In genomic region chr1:160419150-160419837, GRCh38 we compare ENCODE assay signal across 27 cellular contexts. TPM values are rescaled to one million over a fixed set of nuclear protein-coding genes. Genes with fewer than 3 reads are reported as not detected.
DNase-seq lines count a peak whose midpoint lies in the region; ATAC-seq and TF ChIP-seq lines count a peak whose summit lies in the region.
"Had no signal": no experiment of that assay in that cellular context is flagged by ENCODE, and none has a peak within 500 bp of the region (broad histone marks: within the 10 kb centered on the region; RNA-seq: fewer than 3 reads in every experiment).

No MANE protein-coding gene starts in this region.

- DNase-seq in activated CD4-positive, alpha-beta T cell treated with anti-CD3 and anti-CD28 coated beads, Interleukin-2, amount 10 ng/mL, durations not matched to agents 7 days and 5 days = no peak
- DNase-seq in activated CD4-positive, alpha-beta T cell treated with anti-CD3 and anti-CD28 coated beads for 4 hours = no peak
- DNase-seq in endothelial cell (ENCODE audit: low spot score) = no peak
- DNase-seq in neuronal stem cell (ENCODE audit: low spot score) = no peak
- no peak for DNase-seq in naive thymus-derived CD4-positive, alpha-beta T cell
- DNase-seq in GM19238 (ENCODE audit: insufficient read length, low spot score) = no peak
- no peak for DNase-seq in activated T-cell treated with anti-CD3 and anti-CD28 coated beads for 4 hours
- DNase-seq in spleen = no peak
- DNase-seq: CD8-positive, alpha-beta memory T cell; DMS79 treated with DMSO at 0.1 percent for 48 hours; GF-D8; GOT3; KG1; MG63; NCI-H1417; NCI-H1694; NCI-H2029 treated with DMSO at 0.1 percent for 48 hours; NCI-H2227 treated with DMSO at 0.1 percent for 48 hours; NCI-H526 treated with DMSO at 0.1 percent for 48 hours; PC-9; SJCRH30 had no signal

- peak overlapping the region; percentile 13 for H3K27ac Mint-ChIP-seq in activated CD4-positive, alpha-beta T cell treated with anti-CD3 and anti-CD28 coated beads, Interleukin-2, amount 10 ng/mL, durations not matched to agents 7 days and 5 days
- no peak overlapping the region for H3K27ac Mint-ChIP-seq in endothelial cell (ENCODE audit: unreplicated experiment)
- peak overlapping the region in 2 of 9 donors; percentile 28 to 87 for H3K27ac Mint-ChIP-seq in naive thymus-derived CD4-positive, alpha-beta T cell
- H3K27ac Mint-ChIP-seq: B cell had no signal

- H3K27ac ChIP-seq in neuronal stem cell (replicated peaks; ENCODE audit: low read length) = no peak overlapping the region
- no peak overlapping the region for H3K27ac ChIP-seq in naive thymus-derived CD4-positive, alpha-beta T cell (ENCODE audit: low read depth, low read length)
- H3K27ac ChIP-seq in spleen = no peak overlapping the region
- H3K27ac ChIP-seq: 22Rv1, C4-2B, PC-9, SJCRH30 had no signal

- no peaks in the 10 kb centered on the region for H3K9me3 Mint-ChIP-seq in activated CD4-positive, alpha-beta T cell treated with anti-CD3 and anti-CD28 coated beads, Interleukin-2, amount 10 ng/mL, durations not matched to agents 7 days and 5 days
- H3K9me3 Mint-ChIP-seq in endothelial cell (ENCODE audit: unreplicated experiment) = no peaks in the 10 kb centered on the region
- no peaks in the 10 kb centered on the region for H3K9me3 Mint-ChIP-seq in naive thymus-derived CD4-positive, alpha-beta T cell
- H3K9me3 Mint-ChIP-seq: CD8-positive, alpha-beta memory T cell had no signal

- H3K4ac ChIP-seq in neuronal stem cell (ENCODE audit: low read length) = no peak overlapping the region

- H2BK5ac ChIP-seq in neuronal stem cell (ENCODE audit: low read length) = no peak overlapping the region

- H2BK120ac ChIP-seq in neuronal stem cell (ENCODE audit: low read depth, low read length) = no peak overlapping the region

- intact Hi-C loops in naive thymus-derived CD4-positive, alpha-beta T cell (cut with micrococcal nuclease) = no loop called here
- intact Hi-C loops in spleen (cut with DNase I; ENCODE audit: low total_unique reads) = no loop called here

- no peaks in the 10 kb centered on the region for H3K27me3 Mint-ChIP-seq in activated CD4-positive, alpha-beta T cell treated with anti-CD3 and anti-CD28 coated beads, Interleukin-2, amount 10 ng/mL, durations not matched to agents 7 days and 5 days
- H3K27me3 Mint-ChIP-seq in endothelial cell (ENCODE audit: unreplicated experiment) = peaks cover 15% of the 10 kb centered on the region
- H3K27me3 Mint-ChIP-seq in naive thymus-derived CD4-positive, alpha-beta T cell = peaks cover 0 to 18% (median 0%) of the 10 kb centered on the region in 5 donors
- H3K27me3 Mint-ChIP-seq: B cell had no signal

- H3K27me3 ChIP-seq in neuronal stem cell (ENCODE audit: control insufficient read depth in 3 of 3, insufficient read depth in 3 of 3, low read depth in 1 of 3, low read length in 3 of 3) (no peaks in the 10 kb centered on the region), spleen (replicated peaks in 1 of 7) (no peaks in the 10 kb centered on the region)
- H3K27me3 ChIP-seq in naive thymus-derived CD4-positive, alpha-beta T cell (ENCODE audit: control insufficient read depth in 2 of 2, insufficient read depth in 2 of 2, low read length in 2 of 2) = no peaks in the 10 kb centered on the region
- H3K27me3 ChIP-seq: MG63, SJCRH30 had no signal

- H3K9me3 ChIP-seq in neuronal stem cell (replicated peaks in 1 of 2; ENCODE audit: control insufficient read depth in 2 of 2, insufficient read depth in 1 of 2, low read depth in 1 of 2, low read length in 2 of 2) (no peaks in the 10 kb centered on the region), spleen (no peaks in the 10 kb centered on the region)
- H3K9me3 ChIP-seq in naive thymus-derived CD4-positive, alpha-beta T cell (ENCODE audit: control insufficient read depth in 2 of 3, low read length in 3 of 3) = no peaks in the 10 kb centered on the region
- H3K9me3 ChIP-seq: HAP-1, MG63, SJCRH30 had no signal

- no peak for TF ChIP-seq CTCF in endothelial cell (IDR thresholded peaks at IDR 0.05; ENCODE audit: unreplicated experiment)
- no peak for TF ChIP-seq CTCF in spleen (IDR thresholded peaks at IDR 0.05 in 8 of 11, conservative IDR thresholded peaks at IDR 0.05 in 3 of 11)

- H3K18ac ChIP-seq in neuronal stem cell (ENCODE audit: low read length) = no peak overlapping the region

- no peak overlapping the region for H2AFZ ChIP-seq in neuronal stem cell (ENCODE audit: low read length)
- H2AFZ ChIP-seq: PC-9 had no signal

- no peak overlapping the region for H4K8ac ChIP-seq in neuronal stem cell (ENCODE audit: low read depth, low read length)

- H3K4me1 ChIP-seq in neuronal stem cell (ENCODE audit: control insufficient read depth in 2 of 2, insufficient read depth in 1 of 2, low read depth in 1 of 2, low read length in 2 of 2) (peaks cover 2 to 5% of the 10 kb centered on the region in 2 donors), spleen (no peaks in the 10 kb centered on the region)
- no peaks in the 10 kb centered on the region for H3K4me1 ChIP-seq in naive thymus-derived CD4-positive, alpha-beta T cell (ENCODE audit: control insufficient read depth in 2 of 2, insufficient read depth in 2 of 2, low read length in 2 of 2)
- H3K4me1 ChIP-seq: HAP-1, SJCRH30 had no signal

- no peaks in the 10 kb centered on the region for H3K36me3 Mint-ChIP-seq in activated CD4-positive, alpha-beta T cell treated with anti-CD3 and anti-CD28 coated beads, Interleukin-2, amount 10 ng/mL, durations not matched to agents 7 days and 5 days (ENCODE audit: low read depth)
- peaks cover 45% of the 10 kb centered on the region for H3K36me3 Mint-ChIP-seq in endothelial cell (ENCODE audit: low read depth, unreplicated experiment)
- no peaks in the 10 kb centered on the region for H3K36me3 Mint-ChIP-seq in naive thymus-derived CD4-positive, alpha-beta T cell
- H3K36me3 Mint-ChIP-seq: CD8-positive, alpha-beta memory T cell had no signal

- H3K36me3 ChIP-seq in neuronal stem cell (replicated peaks in 1 of 2; ENCODE audit: control insufficient read depth in 2 of 2, insufficient read depth in 2 of 2, low read length in 2 of 2) (peaks cover 65 to 100% of the 10 kb centered on the region in 2 donors), spleen (no peaks in the 10 kb centered on the region)
- no peaks in the 10 kb centered on the region for H3K36me3 ChIP-seq in naive thymus-derived CD4-positive, alpha-beta T cell (ENCODE audit: control insufficient read depth in 2 of 3, insufficient read depth in 3 of 3, low read length in 3 of 3)
- H3K36me3 ChIP-seq: MG63, SJCRH30 had no signal

- H3K4me2 ChIP-seq in neuronal stem cell (ENCODE audit: insufficient read depth, low read length, poor library complexity, severe bottlenecking) = no peak overlapping the region
- H3K4me2 ChIP-seq: PC-9 had no signal

- no peak overlapping the region for H3K4me3 Mint-ChIP-seq in activated CD4-positive, alpha-beta T cell treated with anti-CD3 and anti-CD28 coated beads, Interleukin-2, amount 10 ng/mL, durations not matched to agents 7 days and 5 days
- H3K4me3 Mint-ChIP-seq in endothelial cell (ENCODE audit: unreplicated experiment) = peak overlapping the region; percentile 65
- no peak overlapping the region for H3K4me3 Mint-ChIP-seq in naive thymus-derived CD4-positive, alpha-beta T cell
- H3K4me3 Mint-ChIP-seq: B cell; CD8-positive, alpha-beta memory T cell had no signal

- no peak for TF ChIP-seq POLR2A in spleen (IDR thresholded peaks at IDR 0.05)

- H3K9ac ChIP-seq in neuronal stem cell (ENCODE audit: low read depth, low read length, poor library complexity) = no peak overlapping the region

- CTCF ChIA-PET in activated CD4-positive, alpha-beta T cell treated with anti-CD3 and anti-CD28 coated beads, Interleukin-2, amount 10 ng/mL, durations not matched to agents 7 days and 5 days (lab: Charles Lee) = interaction anchor here (0.8 to 2.1 kb wide), 3 partner anchors 10 to 43 kb away, joined by 3 to 6 read pairs (median 5); no protein-coding TSS in a partner anchor
- CTCF ChIA-PET in naive thymus-derived CD4-positive, alpha-beta T cell (lab: Charles Lee) = no interaction called here

- H3K23ac ChIP-seq in neuronal stem cell (ENCODE audit: low read depth, low read length, poor library complexity) = peak overlapping the region; percentile 35

- no CpG with 5 or more reads among the region's 34 CpGs for WGBS in neuronal stem cell (ENCODE audit: extremely low coverage in 2 of 2, insufficient read length in 2 of 2, insufficient replicate concordance in 1 of 2), 2 donors
- 92 to 96% (median 95%) methylated on average over 34 of the region's 34 CpGs for WGBS in spleen, 5 donors

- H3K4me3 ChIP-seq in neuronal stem cell (ENCODE audit: low read length in 2 of 2) = peak overlapping the region in 1 of 2 donors; percentile 33
- no peak overlapping the region for H3K4me3 ChIP-seq in naive thymus-derived CD4-positive, alpha-beta T cell (ENCODE audit: low read length)
- no peak overlapping the region for H3K4me3 ChIP-seq in spleen
- H3K4me3 ChIP-seq: HAP-1, MG63, PC-9, SJCRH30 had no signal

- H2AK5ac ChIP-seq in neuronal stem cell (ENCODE audit: low read depth, low read length) = no peak overlapping the region

- no peak overlapping the region for H3K14ac ChIP-seq in neuronal stem cell (ENCODE audit: low read length)

- H4K91ac ChIP-seq in neuronal stem cell (ENCODE audit: low read depth, low read length, poor library complexity) = no peak overlapping the region

- no peaks in the 10 kb centered on the region for H3K4me1 Mint-ChIP-seq in activated CD4-positive, alpha-beta T cell treated with anti-CD3 and anti-CD28 coated beads, Interleukin-2, amount 10 ng/mL, durations not matched to agents 7 days and 5 days
- peaks cover 22% of the 10 kb centered on the region for H3K4me1 Mint-ChIP-seq in endothelial cell (ENCODE audit: unreplicated experiment)
- peaks cover 0 to 12% (median 0%) of the 10 kb centered on the region in 7 donors for H3K4me1 Mint-ChIP-seq in naive thymus-derived CD4-positive, alpha-beta T cell
- H3K4me1 Mint-ChIP-seq: B cell; CD8-positive, alpha-beta memory T cell had no signal

- H2BK15ac ChIP-seq in neuronal stem cell (ENCODE audit: low read length) = no peak overlapping the region

- H2BK12ac ChIP-seq in neuronal stem cell (ENCODE audit: low read length) = no peak overlapping the region

- H3K79me1 ChIP-seq in neuronal stem cell (ENCODE audit: low read depth, low read length) = peaks cover 22% of the 10 kb centered on the region

- POLR2A ChIA-PET in activated CD4-positive, alpha-beta T cell treated with anti-CD3 and anti-CD28 coated beads, Interleukin-2, amount 10 ng/mL, durations not matched to agents 7 days and 5 days (lab: Charles Lee) = no interaction called here
- POLR2A ChIA-PET in naive thymus-derived CD4-positive, alpha-beta T cell (lab: Charles Lee) = interaction anchor here (0.5 kb wide), 1 partner anchor 9 kb away, joined by 3 read pairs; no protein-coding TSS in a partner anchor

- ATAC-seq in naive thymus-derived CD4-positive, alpha-beta T cell = no peak
- ATAC-seq: Right ventricle myocardium inferior had no signal

RNA-seq across cellular contexts. Expression of gene VANGL2, which starts 18.9 kb away (rescaled TPM):
- under 1 TPM in 1 of 2 experiments, not detected in 1; 0.04 TPM for total RNA-seq in activated CD4-positive, alpha-beta T cell treated with anti-CD3 and anti-CD28 coated beads, Interleukin-2, amount 10 ng/mL, durations not matched to agents 7 days and 5 days
- 79.8 TPM for total RNA-seq in endothelial cell (ENCODE audit: unreplicated experiment)
- 72.6 TPM for polyA plus RNA-seq in neuronal stem cell (2013, experiment 1 of 2)
- polyA plus RNA-seq in neuronal stem cell (2013, experiment 2 of 2) = 74.1 TPM
- under 1 TPM in 2 of 5 experiments, not detected in 3; 0.05 to 0.13 TPM for total RNA-seq in naive thymus-derived CD4-positive, alpha-beta T cell
- polyA plus RNA-seq in naive thymus-derived CD4-positive, alpha-beta T cell = not detected
- total RNA-seq in spleen = 1 to 10 TPM; 1.7 to 7.7 (median 3.4) TPM
- polyA plus RNA-seq in spleen = 1 to 10 TPM in 1 of 3 donors, under 1 TPM in 2; 0.65 to 1.3 (median 0.94) TPM
- polyA plus RNA-seq: CD8-positive, alpha-beta memory T cell had no signal

RNA-seq across cellular contexts. Expression of gene NHLH1, which starts 52.4 kb away (rescaled TPM):
- under 1 TPM; 0.10 to 0.25 TPM for total RNA-seq in activated CD4-positive, alpha-beta T cell treated with anti-CD3 and anti-CD28 coated beads, Interleukin-2, amount 10 ng/mL, durations not matched to agents 7 days and 5 days
- total RNA-seq in endothelial cell (ENCODE audit: unreplicated experiment) = 1.2 TPM
- polyA plus RNA-seq in neuronal stem cell (2013, experiment 1 of 2) = 1.0 TPM
- 1.3 TPM for polyA plus RNA-seq in neuronal stem cell (2013, experiment 2 of 2)
- total RNA-seq in naive thymus-derived CD4-positive, alpha-beta T cell = under 1 TPM; 0.11 to 0.58 (median 0.42) TPM
- not detected for polyA plus RNA-seq in naive thymus-derived CD4-positive, alpha-beta T cell
- under 1 TPM in 6 of 7 donors, not detected in 1; 0.23 to 0.56 (median 0.33) TPM for total RNA-seq in spleen
- polyA plus RNA-seq in spleen = under 1 TPM; 0.08 to 0.22 (median 0.17) TPM
- total RNA-seq: Right ventricle myocardium inferior, RPMI7951 had no signal
- polyA plus RNA-seq: CD8-positive, alpha-beta memory T cell had no signal
